In genomic region chr10:98457762-98458161, GRCh38 we compare ENCODE assay signal across 2 cellular contexts.
TF ChIP-seq lines count a peak whose summit lies in the region.

No MANE protein-coding gene starts in this region.

TF ChIP-seq in IMR-90, 13 proteins besides CTCF, POLR2A, EP300 and RAD21 (continued from another document):
- TF ChIP-seq USF2 (IDR thresholded peaks at IDR 0.05; ENCODE audit: low read depth, low read length) (no peak), ELK1 (IDR thresholded peaks at IDR 0.05; ENCODE audit: borderline replicate concordance, low read depth, low read length) (no peak), RFX5 (IDR thresholded peaks at IDR 0.05; ENCODE audit: low read depth, low read length) (no peak), MAZ (IDR thresholded peaks at IDR 0.05; ENCODE audit: borderline replicate concordance, low read depth, low read length) (no peak), CEBPB (IDR thresholded peaks at IDR 0.05; ENCODE audit: low read depth, low read length) (no peak), FOS (IDR thresholded peaks at IDR 0.05; ENCODE audit: low read depth, low read length) (no peak), RCOR1 (IDR thresholded peaks at IDR 0.05; ENCODE audit: insufficient replicate concordance, low read length) (no peak), NFE2L2 (IDR thresholded peaks at IDR 0.05; ENCODE audit: low read depth, low read length) (no peak)

TF ChIP-seq in SK-N-SH treated with all-trans-retinoic acid at 6 μM for 48 hours, 23 proteins besides CTCF, POLR2A, EP300 and RAD21 (continued from another document):
- no peak for TF ChIP-seq PATZ1 (CRISPR knock-in tag; IDR thresholded peaks at IDR 0.05; ENCODE audit: borderline replicate concordance)
- TF ChIP-seq ARNTL (CRISPR knock-in tag; IDR thresholded peaks at IDR 0.05; ENCODE audit: borderline replicate concordance, low read depth): no peak
- TF ChIP-seq ZFP30 (CRISPR knock-in tag; IDR thresholded peaks at IDR 0.05): no peak
- TF ChIP-seq ISL1 (CRISPR knock-in tag; IDR thresholded peaks at IDR 0.05): no peak
- TF ChIP-seq SNAI2 (CRISPR knock-in tag; IDR thresholded peaks at IDR 0.05): no peak
- no peak for TF ChIP-seq ZFP3 (CRISPR knock-in tag; IDR thresholded peaks at IDR 0.05)
- TF ChIP-seq RARB (CRISPR knock-in tag; IDR thresholded peaks at IDR 0.05): no peak
- TF ChIP-seq TSHZ2 (CRISPR knock-in tag; IDR thresholded peaks at IDR 0.05): no peak
- no peak for TF ChIP-seq CSDC2 (CRISPR knock-in tag; IDR thresholded peaks at IDR 0.05)
- TF ChIP-seq ZNF70 (CRISPR knock-in tag; IDR thresholded peaks at IDR 0.05): no peak
